Comparison of ENCODE assay signal across 27 cellular contexts in genomic region chr1:203104789-203105188, GRCh38. TPM values are rescaled to one million over a fixed set of nuclear protein-coding genes. Genes with fewer than 3 reads are reported as not detected.
"Had no signal": no experiment of that assay in that cellular context is flagged by ENCODE, and none has a peak within 500 bp of the region (broad histone marks: within the 10 kb centered on the region; RNA-seq: fewer than 3 reads in every experiment).

No MANE protein-coding gene starts in this region.

- H2AFZ ChIP-seq: neural progenitor cell had no signal

- H3K27me3 ChIP-seq: dorsolateral prefrontal cortex, ovary, right atrium auricular region, upper lobe of left lung, uterus had no signal

- DNase-seq: dorsolateral prefrontal cortex; effector CD8-positive, alpha-beta T cell; foreskin melanocyte; heart left ventricle; hippocampal formation; left colon; left ventricle myocardium superior; mesenchymal stem cell; midbrain; nucleus accumbens; ovary; stimulated activated CD4-positive, alpha-beta T cell treated with anti-CD3 and anti-CD28 coated beads, Interleukin-4, amount 100 ng/mL, for 1 hour; stimulated activated CD8-positive, alpha-beta memory T cell treated with anti-CD3 and anti-CD28 coated beads, Interleukin-4, amount 100 ng/mL, for 48 hours; tibial artery; upper lobe of left lung; uterus had no signal

- H3K9me3 Mint-ChIP-seq: natural killer cell treated with Interleukin-12 subunit alpha and Interleukin-12 subunit beta and Interleukin-15 and Interleukin-18, amount 100 ng/mL, for 72 hours; neural progenitor cell; stimulated activated naive CD8-positive, alpha-beta T cell treated with anti-CD3 and anti-CD28 coated beads, Interleukin-15, Interleukin-2, amounts not matched to agents 100 ng/mL and 50 ng/mL, for 24 hours had no signal

- H3K9ac ChIP-seq: neural progenitor cell had no signal

- H3K9me3 ChIP-seq: ovary, uterus had no signal

- H3K36me3 ChIP-seq: heart left ventricle, neural progenitor cell, ovary, right atrium auricular region, tibial artery, upper lobe of left lung, uterus had no signal

- H3K36me3 Mint-ChIP-seq: neural progenitor cell; stimulated activated memory B cell treated with anti-CD40 and anti-IgM and Interleukin-4, amounts not matched to agents 10 μg/mL and 1 μg/mL and 100 μg/mL, for 72 hours had no signal

- H3K4me2 ChIP-seq: neural progenitor cell had no signal

- H3K27ac Mint-ChIP-seq: natural killer cell treated with Interleukin-12 subunit alpha and Interleukin-12 subunit beta and Interleukin-15 and Interleukin-18, amount 100 ng/mL, for 72 hours; neural progenitor cell; stimulated activated memory B cell treated with anti-CD40 and anti-IgM and Interleukin-4, amounts not matched to agents 10 μg/mL and 1 μg/mL and 100 μg/mL, for 72 hours; stimulated activated naive CD8-positive, alpha-beta T cell treated with anti-CD3 and anti-CD28 coated beads, Interleukin-15, Interleukin-2, amounts not matched to agents 100 ng/mL and 50 ng/mL, for 24 hours had no signal

- H3K4me3 Mint-ChIP-seq: natural killer cell treated with Interleukin-12 subunit alpha and Interleukin-12 subunit beta and Interleukin-15 and Interleukin-18, amount 100 ng/mL, for 72 hours; neural progenitor cell; stimulated activated memory B cell treated with anti-CD40 and anti-IgM and Interleukin-4, amounts not matched to agents 10 μg/mL and 1 μg/mL and 100 μg/mL, for 72 hours; stimulated activated naive CD8-positive, alpha-beta T cell treated with anti-CD3 and anti-CD28 coated beads, Interleukin-15, Interleukin-2, amounts not matched to agents 100 ng/mL and 50 ng/mL, for 24 hours had no signal

- H3K27ac ChIP-seq: heart left ventricle, neural progenitor cell, ovary, right atrium auricular region, tibial artery, upper lobe of left lung, uterus had no signal

- ATAC-seq: heart left ventricle; left colon; left ventricle myocardium superior; natural killer cell treated with Interleukin-12 subunit alpha and Interleukin-12 subunit beta and Interleukin-15 and Interleukin-18, amount 100 ng/mL, for 72 hours; stimulated activated memory B cell treated with anti-CD40 and anti-IgM and Interleukin-4, amounts not matched to agents 10 μg/mL and 1 μg/mL and 100 μg/mL, for 72 hours had no signal

- H3K4me1 ChIP-seq: neural progenitor cell, right atrium auricular region, tibial artery, upper lobe of left lung, uterus had no signal

- H3K4me3 ChIP-seq: dorsolateral prefrontal cortex, heart left ventricle, lung, neural progenitor cell, ovary, right atrium auricular region, tibial artery, upper lobe of left lung, uterus had no signal

- H3K4me1 Mint-ChIP-seq: stimulated activated memory B cell treated with anti-CD40 and anti-IgM and Interleukin-4, amounts not matched to agents 10 μg/mL and 1 μg/mL and 100 μg/mL, for 72 hours had no signal

RNA-seq across cellular contexts. Expression of gene MYOG, which starts 19.0 kb away (rescaled TPM):
- total RNA-seq: glomerular endothelial cell; heart left ventricle; kidney epithelial cell; left colon; left ventricle myocardium superior; lung; natural killer cell treated with Interleukin-12 subunit alpha and Interleukin-12 subunit beta and Interleukin-15 and Interleukin-18, amount 100 ng/mL, for 72 hours; ovary; posterior vena cava; right atrium auricular region; temporal lobe; upper lobe of left lung; uterus had no signal
- polyA plus RNA-seq: esophagus, heart left ventricle, lung, ovary had no signal

RNA-seq across cellular contexts. Expression of gene ADORA1, which starts 22.7 kb away (rescaled TPM):
- total RNA-seq: glomerular endothelial cell; natural killer cell treated with Interleukin-12 subunit alpha and Interleukin-12 subunit beta and Interleukin-15 and Interleukin-18, amount 100 ng/mL, for 72 hours had no signal
